ENCODE assay signal across 8 cellular contexts in the genomic region with DNA sequence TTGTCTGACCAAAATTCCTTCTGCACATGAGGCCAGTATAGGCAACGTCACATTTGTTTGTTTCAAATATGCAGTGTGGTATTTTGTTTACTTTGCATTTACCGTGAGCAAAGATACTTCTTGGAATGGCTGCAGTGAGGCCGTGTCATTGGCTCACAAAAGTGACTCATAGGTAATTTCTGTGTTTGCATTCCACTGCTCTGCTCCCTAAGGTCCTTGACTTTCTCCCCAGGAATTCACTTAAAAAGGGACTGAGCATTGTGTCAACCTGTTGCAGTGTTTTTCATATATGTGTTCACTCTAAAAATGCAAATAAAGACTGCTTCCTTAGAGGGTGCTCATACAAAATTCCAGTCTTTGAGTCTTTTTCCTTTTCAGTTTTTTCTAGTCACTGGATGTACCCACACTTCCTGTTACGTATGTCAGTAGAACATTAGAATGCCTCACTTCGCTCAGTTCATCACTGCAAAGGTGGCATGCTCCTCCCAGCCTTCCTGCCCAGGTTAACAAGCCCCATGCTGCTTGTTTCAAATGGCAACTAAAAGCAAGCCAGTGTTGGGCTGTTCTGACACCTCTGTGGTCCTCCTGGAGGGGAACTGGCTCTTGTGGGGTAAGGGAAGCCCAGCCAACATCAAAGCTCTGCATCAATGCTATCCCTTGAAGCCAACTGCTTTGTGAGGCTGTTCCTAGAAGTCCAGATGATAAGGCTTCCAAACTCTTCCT.
DNase-seq lines count a peak whose midpoint lies in the region; ATAC-seq lines count a peak whose summit lies in the region.

No MANE protein-coding gene starts in this region.

- DNase-seq in AG08395 (ENCODE audit: low spot score) (peak; percentile 92), HS-5 (ENCODE audit: low read depth) (peak; percentile 97), activated T-cell treated with anti-CD3 and anti-CD28 coated beads for 1 hour (ENCODE audit: low read depth) (peak; percentile 9), fibroblast of gingiva (ENCODE audit: low read depth) (peak; percentile 98), skeletal muscle cell (ENCODE audit: low read depth) (peak; percentile 77), NCI-H82 (lab: John Stamatoyannopoulos, UW) (no peak)
- DNase-seq in stimulated activated CD8-positive, alpha-beta memory T cell treated with anti-CD3 and anti-CD28 coated beads, Interleukin-4, amount 100 ng/mL, for 48 hours = no peak

- H3K4me3 ChIP-seq in skeletal muscle cell (ENCODE audit: low read depth, low read length) = no peak overlapping the region

- no peak for ATAC-seq in GM18511 (IDR thresholded peaks at IDR 0.05; ENCODE audit: unreplicated experiment)

Comparison
In these comparisons a context has a peak if more than half of its experiments do, and no peak if none do; other contexts are left out.
1. DNase-seq: peak in AG08395 (single experiment), HS-5 (single experiment), activated T-cell treated with anti-CD3 and anti-CD28 coated beads for 1 hour (single experiment), fibroblast of gingiva (single experiment) and skeletal muscle cell (single experiment); none in stimulated activated CD8-positive, alpha-beta memory T cell treated with anti-CD3 and anti-CD28 coated beads, Interleukin-4, amount 100 ng/mL, for 48 hours (single experiment) and NCI-H82 (single experiment).